ENCODE assay signal across 8 cellular contexts in the genomic region with DNA sequence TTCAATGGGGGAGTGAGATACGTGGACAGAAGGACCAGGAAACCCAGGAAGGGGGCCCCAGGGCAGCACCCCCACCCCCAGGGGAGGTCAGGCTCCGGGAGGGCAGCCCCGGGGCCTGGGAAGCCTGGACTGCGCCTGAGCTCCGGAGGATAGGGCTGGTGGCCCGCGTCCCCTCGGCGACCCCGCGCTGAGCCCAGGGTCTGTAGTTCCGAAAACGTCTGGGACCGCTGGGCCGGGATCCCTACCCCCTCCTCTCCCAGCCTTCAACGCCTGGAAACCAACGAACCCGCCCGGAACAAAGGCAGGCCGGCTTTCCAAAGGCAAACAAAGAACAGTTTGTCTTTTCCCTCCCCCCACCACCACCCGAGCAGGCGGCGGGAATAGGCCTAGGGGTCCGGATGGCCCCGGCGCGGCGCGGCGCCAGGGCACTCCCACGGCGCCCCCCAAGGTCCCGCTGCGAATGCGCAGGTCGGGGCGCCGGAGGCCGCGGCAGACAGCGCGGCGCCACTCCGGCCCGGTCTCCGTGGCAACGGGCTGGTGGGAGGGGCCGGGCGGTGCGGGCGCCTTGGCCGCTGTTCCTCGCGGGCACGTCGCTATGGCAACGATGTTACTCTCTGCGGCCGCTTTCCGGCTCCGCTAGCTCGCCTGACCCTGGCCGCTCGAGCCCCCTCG.
DNase-seq lines count a peak whose midpoint lies in the region; ATAC-seq and TF ChIP-seq lines count a peak whose summit lies in the region.

No MANE protein-coding gene starts in this region.

- H3K27ac ChIP-seq in coronary artery: peak overlapping the region; percentile 88 to 95

- peak; percentile 55 for ATAC-seq in HG03342 (IDR thresholded peaks at IDR 0.05; ENCODE audit: unreplicated experiment)
- ATAC-seq in HG02840 (IDR thresholded peaks at IDR 0.05; ENCODE audit: low FRiP score, unreplicated experiment): no peak

- DNase-seq in NCI-H510A treated with DMSO at 0.1 percent for 48 hours (lab: John Stamatoyannopoulos, UW) (peak; percentile 74), coronary artery (ENCODE audit: low spot score) (peak; percentile 91), left kidney (ENCODE audit: low read depth, low spot score) (peak; percentile 99)
- peak; percentile 63 for DNase-seq in activated CD4-positive, alpha-beta T cell treated with anti-CD3 and anti-CD28 coated beads, Interleukin-2, amount 50 U/mL, for 1 hour
- DNase-seq in stimulated activated CD4-positive, alpha-beta T cell treated with anti-CD3 and anti-CD28 coated beads, Interleukin-2, amount 100 ng/mL, for 24 hours: peak; percentile 71 to 81

- peak overlapping the region; percentile 71 for H3K4me3 ChIP-seq in coronary artery

- peak overlapping the region; percentile 47; the same call in 1 of the 2 replicates for H3K9ac ChIP-seq in ES-I3 (ENCODE audit: low read depth, low read length)

- no peak for TF ChIP-seq CTCF in coronary artery (IDR thresholded peaks at IDR 0.05)

- H3K36me3 ChIP-seq in ES-I3 (ENCODE audit: insufficient read depth, low read length): no peaks in the 10 kb centered on the region

- peaks cover 8% of the 10 kb centered on the region; the same call in 1 of the 2 replicates for H3K4me1 ChIP-seq in ES-I3 (ENCODE audit: insufficient read depth, low read length)

- no peaks in the 10 kb centered on the region for H3K9me3 ChIP-seq in ES-I3 (ENCODE audit: control insufficient read depth, insufficient read depth, low read length)
